ENCODE assay signal across 26 cellular contexts in the genomic region with DNA sequence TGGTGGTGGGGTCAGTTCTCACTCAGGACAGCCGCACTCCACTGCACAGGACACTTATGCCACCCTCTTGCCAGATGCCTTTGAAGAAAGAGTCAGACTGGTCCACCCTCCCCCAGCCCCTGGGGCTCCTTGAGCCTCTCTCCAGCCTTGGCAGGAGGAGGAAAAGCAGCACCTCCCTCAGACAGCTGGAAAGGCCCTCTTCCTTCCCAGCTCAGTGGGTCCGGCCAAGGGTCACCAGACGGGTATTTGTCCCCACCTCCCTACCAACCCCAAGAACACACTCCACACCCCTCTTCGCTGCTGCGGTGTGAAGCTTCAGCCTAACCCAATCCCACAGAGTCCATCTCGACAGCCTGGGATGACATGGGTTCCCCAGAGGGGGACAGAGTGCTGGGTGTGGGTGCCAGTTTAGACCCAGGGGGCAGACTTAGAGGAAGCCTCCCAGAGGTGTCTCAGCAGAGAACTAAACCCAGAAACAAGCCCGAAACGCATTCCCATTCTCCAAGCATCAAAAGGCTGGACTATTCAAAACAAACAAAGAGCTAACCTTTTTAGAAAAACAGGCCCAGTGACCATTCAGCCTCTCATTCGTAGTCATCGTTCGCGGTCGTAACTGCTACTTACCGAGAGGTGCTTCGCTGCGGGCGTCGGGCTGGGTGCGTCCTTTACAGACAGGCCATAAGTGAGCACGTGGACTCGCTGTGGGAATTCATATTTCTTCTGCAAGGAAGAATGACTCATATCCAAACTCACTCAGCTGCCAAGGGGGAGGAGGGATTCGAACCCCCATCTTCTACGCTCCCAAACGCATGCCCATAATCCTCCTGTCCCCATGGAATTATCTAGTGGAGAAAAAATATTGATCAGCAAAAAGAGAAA. TPM values are rescaled to one million over a fixed set of nuclear protein-coding genes. Genes with fewer than 3 reads are reported as not detected.
DNase-seq lines count a peak whose midpoint lies in the region; ATAC-seq, FAIRE-seq and TF ChIP-seq lines count a peak whose summit lies in the region.
"Had no signal": no experiment of that assay in that cellular context is flagged by ENCODE, and none has a peak within 500 bp of the region (broad histone marks: within the 10 kb centered on the region; RNA-seq: fewer than 3 reads in every experiment).

No MANE protein-coding gene starts in this region.

- WGBS in heart left ventricle, 4 donors = 67 to 77% (median 72%) methylated on average over 24 of the region's 24 CpGs

- intact Hi-C loops in heart left ventricle (cut with DNase I) = no loop called here

- no peaks in the 10 kb centered on the region for H3K9me3 Mint-ChIP-seq in astrocyte (ENCODE audit: unreplicated experiment)
- H3K9me3 Mint-ChIP-seq: activated B cell treated with CpG ODN at 0.5 μM for 24 hours; activated naive CD8-positive, alpha-beta T cell treated with anti-CD3 and anti-CD28 coated beads, Interleukin-2, amount 10 ng/mL, durations not matched to agents 7 days and 5 days; GM23338; natural killer cell had no signal

- no peaks in the 10 kb centered on the region for H3K36me3 Mint-ChIP-seq in astrocyte (ENCODE audit: low read depth, unreplicated experiment)
- H3K36me3 Mint-ChIP-seq: activated naive CD8-positive, alpha-beta T cell treated with anti-CD3 and anti-CD28 coated beads, Interleukin-2, amount 10 ng/mL, durations not matched to agents 7 days and 5 days; memory B cell; natural killer cell; stimulated activated naive B cell treated with anti-CD40 and anti-IgM and Interleukin-4, amounts not matched to agents 10 μg/mL and 1 μg/mL and 100 μg/mL, for 72 hours had no signal

- H3K27ac ChIP-seq in astrocyte (ENCODE audit: low read depth, low read length) (peak overlapping the region; percentile 1), heart left ventricle (peak overlapping the region; percentile 17 to 95 (median 78)), osteoblast (ENCODE audit: low read depth, low read length) (peak overlapping the region; percentile 87)
- H3K27ac ChIP-seq: SJCRH30 had no signal

- no peak for TF ChIP-seq POLR2A in heart left ventricle (IDR thresholded peaks at IDR 0.05)

- ATAC-seq in heart left ventricle (peak; percentile 39 to 81 (median 70)), GM21390 (IDR thresholded peaks at IDR 0.05; ENCODE audit: unreplicated experiment) (no peak), HG02763 (IDR thresholded peaks at IDR 0.05; ENCODE audit: unreplicated experiment) (no peak), HG03175 (IDR thresholded peaks at IDR 0.05; ENCODE audit: unreplicated experiment) (no peak)
- ATAC-seq: esophagus mucosa; GM23338; natural killer cell; stimulated activated naive B cell treated with anti-CD40 and anti-IgM and Interleukin-4, amounts not matched to agents 10 μg/mL and 1 μg/mL and 100 μg/mL, for 72 hours; T-helper 17 cell had no signal

- H3K4me2 ChIP-seq in astrocyte (ENCODE audit: low read length) (no peak overlapping the region), osteoblast (ENCODE audit: insufficient read depth, low read length) (no peak overlapping the region)
- H3K4me2 ChIP-seq: GM23338 had no signal

- H3K27ac Mint-ChIP-seq in astrocyte (ENCODE audit: unreplicated experiment) = no peak overlapping the region
- H3K27ac Mint-ChIP-seq: activated B cell treated with CpG ODN at 0.5 μM for 24 hours; activated naive CD8-positive, alpha-beta T cell treated with anti-CD3 and anti-CD28 coated beads, Interleukin-2, amount 10 ng/mL, durations not matched to agents 7 days and 5 days; GM23338; memory B cell; natural killer cell; progenitor cell of endocrine pancreas; stimulated activated naive B cell treated with anti-CD40 and anti-IgM and Interleukin-4, amounts not matched to agents 10 μg/mL and 1 μg/mL and 100 μg/mL, for 72 hours; T-helper 17 cell had no signal

- H3K27me3 ChIP-seq in astrocyte (ENCODE audit: insufficient read depth, low read length) = no peaks in the 10 kb centered on the region
- H3K27me3 ChIP-seq in heart left ventricle = no peaks in the 10 kb centered on the region
- no peaks in the 10 kb centered on the region for H3K27me3 ChIP-seq in osteoblast (ENCODE audit: insufficient read depth, low read length)
- H3K27me3 ChIP-seq: MG63, SJCRH30, upper lobe of left lung had no signal

- peaks cover 20% of the 10 kb centered on the region for H3K27me3 Mint-ChIP-seq in astrocyte (ENCODE audit: low read depth, unreplicated experiment)
- H3K27me3 Mint-ChIP-seq: activated naive CD8-positive, alpha-beta T cell treated with anti-CD3 and anti-CD28 coated beads, Interleukin-2, amount 10 ng/mL, durations not matched to agents 7 days and 5 days had no signal

- H3K79me2 ChIP-seq in astrocyte (ENCODE audit: insufficient read depth, low read length) (no peaks in the 10 kb centered on the region), osteoblast (ENCODE audit: insufficient read depth, low read length) (no peaks in the 10 kb centered on the region)

- H3K9me3 ChIP-seq in astrocyte (ENCODE audit: insufficient read depth, low read depth, low read length) (no peaks in the 10 kb centered on the region), heart left ventricle (peaks cover 0 to 4% (median 0%) of the 10 kb centered on the region in 12 donors), osteoblast (ENCODE audit: low read depth, low read length) (no peaks in the 10 kb centered on the region)
- H3K9me3 ChIP-seq: MG63, SJCRH30, upper lobe of left lung had no signal

- no peak overlapping the region for H3K9ac ChIP-seq in astrocyte (ENCODE audit: low read length)

- H3K4me3 Mint-ChIP-seq in astrocyte (ENCODE audit: unreplicated experiment) = no peak overlapping the region
- H3K4me3 Mint-ChIP-seq: activated B cell treated with CpG ODN at 0.5 μM for 24 hours; activated naive CD8-positive, alpha-beta T cell treated with anti-CD3 and anti-CD28 coated beads, Interleukin-2, amount 10 ng/mL, durations not matched to agents 7 days and 5 days; GM23338; memory B cell; natural killer cell; stimulated activated naive B cell treated with anti-CD40 and anti-IgM and Interleukin-4, amounts not matched to agents 10 μg/mL and 1 μg/mL and 100 μg/mL, for 72 hours; T-helper 17 cell had no signal

- H3K4me1 ChIP-seq in astrocyte (ENCODE audit: insufficient read depth, low read length) (peaks cover 20% of the 10 kb centered on the region), heart left ventricle (peaks cover 0 to 31% (median 4%) of the 10 kb centered on the region in 12 donors), osteoblast (ENCODE audit: insufficient read depth, low read length) (peaks cover 30% of the 10 kb centered on the region)
- H3K4me1 ChIP-seq: SJCRH30 had no signal

- H4K20me1 ChIP-seq in astrocyte (ENCODE audit: insufficient read depth, low read length) (no peaks in the 10 kb centered on the region), osteoblast (ENCODE audit: insufficient read depth, low read length) (no peaks in the 10 kb centered on the region)

- peaks cover 7% of the 10 kb centered on the region for H3K4me1 Mint-ChIP-seq in astrocyte (ENCODE audit: low read depth, unreplicated experiment)
- H3K4me1 Mint-ChIP-seq: activated B cell treated with CpG ODN at 0.5 μM for 24 hours; activated naive CD8-positive, alpha-beta T cell treated with anti-CD3 and anti-CD28 coated beads, Interleukin-2, amount 10 ng/mL, durations not matched to agents 7 days and 5 days; GM23338; memory B cell; natural killer cell; T-helper 17 cell had no signal

- FAIRE-seq in astrocyte (lab: Jason Lieb, UNC) (no peak), GM19239 (lab: Jason Lieb, UNC) (no peak)

- H3K4me3 ChIP-seq in astrocyte (ENCODE audit: insufficient read depth, low read depth, low read length) = no peak overlapping the region
- H3K4me3 ChIP-seq in heart left ventricle = peak overlapping the region in 1 of 12 donors; percentile 8
- H3K4me3 ChIP-seq in osteoblast (ENCODE audit: insufficient read depth, low read length) = no peak overlapping the region
- H3K4me3 ChIP-seq: GM23338, MG63, SJCRH30, upper lobe of left lung had no signal

- no peaks in the 10 kb centered on the region for H3K36me3 ChIP-seq in astrocyte (ENCODE audit: insufficient read depth, low read length)
- no peaks in the 10 kb centered on the region for H3K36me3 ChIP-seq in heart left ventricle
- no peaks in the 10 kb centered on the region for H3K36me3 ChIP-seq in osteoblast (ENCODE audit: insufficient read depth, low read length)
- H3K36me3 ChIP-seq: MG63, SJCRH30, upper lobe of left lung had no signal

- H2AFZ ChIP-seq in astrocyte (ENCODE audit: low read depth, low read length) (peak overlapping the region; percentile 37), osteoblast (ENCODE audit: low read length) (no peak overlapping the region)
- H2AFZ ChIP-seq: GM23338 had no signal

- TF ChIP-seq CTCF in astrocyte (IDR thresholded peaks at IDR 0.05; ENCODE audit: insufficient read depth, low read depth, low read length) = no peak
- no peak for TF ChIP-seq CTCF in heart left ventricle (IDR thresholded peaks at IDR 0.05)
- no peak for TF ChIP-seq CTCF in osteoblast (IDR thresholded peaks at IDR 0.05; ENCODE audit: extremely low read depth, low read depth, low read length)

- DNase-seq in EH (ENCODE audit: low read depth) (peak; percentile 35), astrocyte (ENCODE audit: low read depth) (peak; percentile 52), heart left ventricle (peak in 4 of 5 donors; percentile 48 to 68 (median 62)), osteoblast (ENCODE audit: insufficient read length, low spot score, missing footprints) (no peak), GM19239 (ENCODE audit: insufficient read length, low spot score) (no peak)
- DNase-seq: ACHN; activated B cell treated with CpG ODN at 0.5 μM for 24 hours; activated naive CD8-positive, alpha-beta T cell treated with anti-CD3 and anti-CD28 coated beads, Interleukin-2, amount 10 ng/mL, durations not matched to agents 7 days and 5 days; central memory CD4-positive, alpha-beta T cell; DMS153; MG63; natural killer cell; NCI-H187; NCI-H510A treated with DMSO at 0.1 percent for 48 hours; SJCRH30; stimulated activated CD4-positive, alpha-beta T cell treated with anti-CD3 and anti-CD28 coated beads, Interleukin-15, amount 100 ng/mL, for 24 hours; stimulated activated naive B cell treated with anti-CD40 and anti-IgM and Interleukin-4, amounts not matched to agents 10 μg/mL and 1 μg/mL and 100 μg/mL, for 72 hours; T-helper 17 cell had no signal

RNA-seq across cellular contexts. Expression of a gene that starts 57.5 kb away (rescaled TPM):
- total RNA-seq in astrocyte = 0.10 and 0.14 TPM in 2 replicates
- total RNA-seq in heart left ventricle = 10 to 100 TPM in 4 of 9 donors, 1 to 10 TPM in 5; 4.2 to 17.8 (median 9.8) TPM
- 1 to 10 TPM; 5.1 to 6.1 TPM for polyA plus RNA-seq in heart left ventricle
- total RNA-seq in osteoblast = 0.88 TPM in 1 of 2 replicates, not detected in the other
- total RNA-seq: activated B cell treated with CpG ODN at 0.5 μM for 24 hours; activated naive CD8-positive, alpha-beta T cell treated with anti-CD3 and anti-CD28 coated beads, Interleukin-2, amount 10 ng/mL, durations not matched to agents 7 days and 5 days; natural killer cell had no signal

Comparison
In these comparisons a context has a peak if more than half of its experiments do, and no peak if none do; other contexts are left out.
1. DNase-seq: peak in EH (single experiment), astrocyte (single experiment) and heart left ventricle (4 of 5); none in osteoblast (single experiment) and GM19239 (single experiment).
2. H3K27ac ChIP-seq: peak in every context shown above with its lines; median percentile 87 in osteoblast; 78 in heart left ventricle; 1 in astrocyte.
3. ATAC-seq: peak in heart left ventricle (4 of 4); none in GM21390 (single experiment), HG02763 (single experiment) and HG03175 (single experiment).